Comparison of ENCODE assay signal across 10 cellular contexts in genomic region chr14:20228681-20229080, GRCh38. TPM values are rescaled to one million over a fixed set of nuclear protein-coding genes. Genes with fewer than 3 reads are reported as not detected.
"Had no signal": no experiment of that assay in that cellular context is flagged by ENCODE, and none has a peak within 500 bp of the region (broad histone marks: within the 10 kb centered on the region; RNA-seq: fewer than 3 reads in every experiment).

OR11H7 (plus strand) TSS chr14:20228981.

- H3K4me2 ChIP-seq: GM23338 had no signal

- DNase-seq: H9, HCEC 1CT, IMR-90, KG1 had no signal

- FAIRE-seq: H1, H54, HTR-8/SVneo, K562 had no signal

- ATAC-seq: GM23338, K562 had no signal

- H3K4me3 ChIP-seq: GM23338, K562 had no signal

RNA-seq across cellular contexts. Expression of gene OR11H7, which starts in this region (rescaled TPM):
- total RNA-seq: GM23338, H1, H9, HT-29, IMR-90, K562 had no signal
- polyA plus RNA-seq: GM23338, H1, IMR-90, K562 had no signal
